Comparison of ENCODE assay signal across 9 cellular contexts in the genomic region with DNA sequence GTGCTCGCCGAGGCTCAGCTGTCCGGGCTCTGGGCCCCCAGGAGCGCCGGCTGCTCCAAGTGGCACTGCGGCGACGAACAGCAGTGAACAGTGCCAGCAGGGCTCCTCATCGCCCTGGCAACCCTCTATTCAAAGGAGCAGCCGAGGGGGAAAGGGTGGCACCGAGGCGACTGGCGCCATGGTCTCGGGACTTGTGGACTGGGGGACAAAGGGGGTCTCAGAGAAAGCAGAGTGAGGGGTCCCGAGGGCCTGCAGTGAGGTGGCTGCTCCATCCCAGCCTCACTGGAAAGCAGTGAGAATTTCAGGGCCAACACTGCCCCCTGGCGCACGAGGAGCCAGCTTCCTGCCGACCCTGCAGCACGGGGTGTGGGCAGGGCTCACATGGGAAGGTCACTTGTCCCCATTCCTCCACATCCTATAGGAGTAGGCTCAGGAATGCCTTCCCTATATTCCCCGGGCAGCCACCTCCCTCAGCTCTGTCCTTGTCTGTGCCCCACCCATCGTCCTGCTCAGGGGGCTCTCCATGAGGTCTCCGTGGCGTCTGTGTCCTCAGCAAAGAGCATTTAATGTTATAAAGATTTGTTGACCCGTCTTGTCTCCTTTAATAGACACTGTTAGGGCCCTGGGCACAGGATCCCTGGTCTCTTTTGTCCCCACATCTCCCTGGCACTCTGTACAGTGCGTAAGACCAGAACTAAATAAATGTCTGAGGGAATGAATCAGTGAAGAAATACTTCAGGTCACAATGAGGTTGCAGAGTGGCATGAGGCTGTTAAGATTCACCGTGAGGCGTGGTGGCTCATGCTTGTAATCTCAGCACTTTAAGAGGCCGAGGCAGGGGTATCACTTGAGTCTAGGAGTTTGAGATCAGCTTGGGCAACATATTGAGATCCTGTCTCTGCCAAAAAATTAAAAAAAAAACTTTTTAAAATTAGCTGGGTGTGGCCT. TPM values are rescaled to one million over a fixed set of nuclear protein-coding genes. Genes with fewer than 3 reads are reported as not detected.
DNase-seq lines count a peak whose midpoint lies in the region; ATAC-seq, FAIRE-seq and TF ChIP-seq lines count a peak whose summit lies in the region.
"Had no signal": no experiment of that assay in that cellular context is flagged by ENCODE, and none has a peak within 500 bp of the region (broad histone marks: within the 10 kb centered on the region; RNA-seq: fewer than 3 reads in every experiment).

No MANE protein-coding gene starts in this region.

- no peaks in the 10 kb centered on the region for H3K27me3 ChIP-seq in body of pancreas
- H3K27me3 ChIP-seq in spleen (replicated peaks in 1 of 7) = peaks cover 0 to 5% (median 0%) of the 10 kb centered on the region in 7 donors

- WGBS in body of pancreas, 2 donors = 42 to 55% methylated on average over 17 to 28 of the region's 28 CpGs
- 36 to 62% (median 54%) methylated on average over 26 to 28 of the region's 28 CpGs for WGBS in spleen, 5 donors

- FAIRE-seq in G401.6 (lab: Jason Lieb, UNC) = peak; percentile 56
- FAIRE-seq: endometrium had no signal

- H3K36me3 ChIP-seq in body of pancreas (replicated peaks in 1 of 2; ENCODE audit: insufficient read depth in 1 of 2, low read depth in 2 of 2) (no peaks in the 10 kb centered on the region), spleen (no peaks in the 10 kb centered on the region)

- intact Hi-C loops in body of pancreas (cut with DNase I) (no loop called here), spleen (cut with DNase I; ENCODE audit: low total_unique reads) (loop anchor here (5.0 kb wide), 1 partner anchor 191 kb away; no protein-coding TSS in a partner anchor)

- peaks cover 16% of the 10 kb centered on the region for H3K4me1 ChIP-seq in body of pancreas
- peaks cover 0 to 27% (median 14%) of the 10 kb centered on the region in 6 donors for H3K4me1 ChIP-seq in spleen

- TF ChIP-seq CTCF in body of pancreas (IDR thresholded peaks at IDR 0.05) = peak in 6 of 7 experiments; percentile 39 to 63 (median 60)
- TF ChIP-seq CTCF in spleen (IDR thresholded peaks at IDR 0.05 in 8 of 11, conservative IDR thresholded peaks at IDR 0.05 in 3 of 11) = peak; percentile 39 to 80 (median 71)

- TF ChIP-seq POLR2A in body of pancreas (IDR thresholded peaks at IDR 0.05) (no peak), spleen (IDR thresholded peaks at IDR 0.05) (no peak)

- peak; percentile 27 for DNase-seq in MV-4-11 (lab: John Stamatoyannopoulos, UW)
- DNase-seq in T-helper 9 cell = peak; percentile 51
- peak; percentile 59 to 73 (median 70) for DNase-seq in body of pancreas
- peak; percentile 82 for DNase-seq in iPS-NIHi7 (ENCODE audit: extremely low spot score)
- DNase-seq in spleen = peak; percentile 87

- H3K27ac ChIP-seq in body of pancreas (peak overlapping the region in 2 of 4 donors; percentile 1 to 22), spleen (no peak overlapping the region)

- H3K4me3 ChIP-seq in body of pancreas (no peak overlapping the region), spleen (no peak overlapping the region)

- H3K9me3 ChIP-seq in body of pancreas = no peaks in the 10 kb centered on the region
- H3K9me3 ChIP-seq in spleen = no peaks in the 10 kb centered on the region

- ATAC-seq in body of pancreas (peak; percentile 67), HG02870 (IDR thresholded peaks at IDR 0.05; ENCODE audit: unreplicated experiment) (no peak), GM18511 (IDR thresholded peaks at IDR 0.05; ENCODE audit: unreplicated experiment) (no peak)

RNA-seq across cellular contexts. Expression of gene LRFN4, which starts 26.4 kb away (rescaled TPM):
- 1 to 10 TPM; 2.3 to 3.0 TPM for total RNA-seq in body of pancreas
- 10 to 100 TPM in 2 of 7 donors, 1 to 10 TPM in 5; 3.3 to 10.3 (median 8.0) TPM for total RNA-seq in spleen
- 10 to 100 TPM in 1 of 3 donors, 1 to 10 TPM in 2; 3.9 to 12.0 (median 7.9) TPM for polyA plus RNA-seq in spleen

RNA-seq across cellular contexts. Expression of gene RCE1, which starts 40.1 kb away (rescaled TPM):
- total RNA-seq in body of pancreas = 10 to 100 TPM; 14.3 to 18.8 TPM
- total RNA-seq in spleen = 10 to 100 TPM; 14.5 to 27.9 (median 18.1) TPM
- polyA plus RNA-seq in spleen = 10 to 100 TPM; 10.0 to 19.3 (median 14.2) TPM

Comparison
In these comparisons a context has a peak if more than half of its experiments do, and no peak if none do; other contexts are left out.
1. DNase-seq: peak in every context shown above with its lines; median percentile 87 in spleen; 82 in iPS-NIHi7; 70 in body of pancreas; 51 in T-helper 9 cell; 27 in MV-4-11.